Comparison of ENCODE assay signal across 25 cellular contexts in genomic region chr17:79651751-79652150, GRCh38. TPM values are rescaled to one million over a fixed set of nuclear protein-coding genes. Genes with fewer than 3 reads are reported as not detected.
DNase-seq lines count a peak whose midpoint lies in the region; ATAC-seq and TF ChIP-seq lines count a peak whose summit lies in the region.
"Had no signal": no experiment of that assay in that cellular context is flagged by ENCODE, and none has a peak within 500 bp of the region (broad histone marks: within the 10 kb centered on the region; RNA-seq: fewer than 3 reads in every experiment).

No MANE protein-coding gene starts in this region.

- no peak overlapping the region for H3K27ac ChIP-seq in SK-N-SH (ENCODE audit: low read depth in 2 of 2, low read length in 1 of 2)
- H3K27ac ChIP-seq: A549, BLaER1, GM23248, spleen had no signal

- H3K27me3 ChIP-seq in SK-N-SH (ENCODE audit: insufficient read depth) = peaks cover 14% of the 10 kb centered on the region; the same call in 1 of the 2 replicates

- H3K4me1 Mint-ChIP-seq in neural crest cell = peaks cover 9% of the 10 kb centered on the region
- H3K4me1 Mint-ChIP-seq: activated naive CD8-positive, alpha-beta T cell treated with anti-CD3 and anti-CD28 coated beads, Interleukin-2, amount 10 ng/mL, durations not matched to agents 7 days and 5 days; activated T-helper 17 cell treated with anti-CD3 and anti-CD28 coated beads, Interleukin-2, amount 50 U/mL, for 72 hours; mesothelial cell of epicardium had no signal

- H4K20me1 ChIP-seq in SK-N-SH (ENCODE audit: insufficient read depth) = no peaks in the 10 kb centered on the region
- H4K20me1 ChIP-seq: BLaER1 had no signal

- no peak overlapping the region for H3K4me3 ChIP-seq in SK-N-SH (ENCODE audit: low read depth in 2 of 2, low read length in 1 of 2)
- H3K4me3 ChIP-seq: A549, BLaER1, GM23248, spleen had no signal

- POLR2A ChIA-PET in SK-N-SH (lab: Yijun Ruan, JAX) = no interaction called here

- H3K36me3 Mint-ChIP-seq in neural crest cell (ENCODE audit: low read depth) = no peaks in the 10 kb centered on the region
- H3K36me3 Mint-ChIP-seq: activated naive CD8-positive, alpha-beta T cell treated with anti-CD3 and anti-CD28 coated beads, Interleukin-2, amount 10 ng/mL, durations not matched to agents 7 days and 5 days; mesothelial cell of epicardium had no signal

- no peak for ATAC-seq in SK-N-SH treated with all-trans-retinoic acid at 6 μM for 48 hours
- no peak for ATAC-seq in GM18517 (IDR thresholded peaks at IDR 0.05; ENCODE audit: unreplicated experiment)
- ATAC-seq: A549; activated T-helper 17 cell treated with anti-CD3 and anti-CD28 coated beads, Interleukin-2, amount 50 U/mL, for 72 hours; left colon had no signal

- H3K36me3 ChIP-seq in SK-N-SH (replicated peaks in 1 of 2; ENCODE audit: control insufficient read depth in 1 of 2, insufficient read depth in 2 of 2, low read length in 1 of 2) = no peaks in the 10 kb centered on the region
- H3K36me3 ChIP-seq: BLaER1, spleen had no signal

- no peaks in the 10 kb centered on the region; a peak in 1 of 4 replicates for H3K4me1 ChIP-seq in SK-N-SH (ENCODE audit: control insufficient read depth in 1 of 2, insufficient read depth in 2 of 2, low read depth in 1 of 2, low read length in 1 of 2)
- H3K4me1 ChIP-seq: A549, spleen had no signal

- TF ChIP-seq CTCF in SK-N-SH (IDR thresholded peaks at IDR 0.05) (no peak), neural crest cell (conservative IDR thresholded peaks at IDR 0.05) (no peak)

- H3K9ac ChIP-seq in SK-N-SH = no peak overlapping the region
- H3K9ac ChIP-seq: BLaER1, GM23248 had no signal

- no peaks in the 10 kb centered on the region for H3F3A ChIP-seq in SK-N-SH (replicated peaks; ENCODE audit: insufficient read depth)

- H3K4me3 Mint-ChIP-seq in neural crest cell = no peak overlapping the region
- H3K4me3 Mint-ChIP-seq: activated naive CD8-positive, alpha-beta T cell treated with anti-CD3 and anti-CD28 coated beads, Interleukin-2, amount 10 ng/mL, durations not matched to agents 7 days and 5 days; activated T-helper 17 cell treated with anti-CD3 and anti-CD28 coated beads, Interleukin-2, amount 50 U/mL, for 72 hours; mesothelial cell of epicardium had no signal

- H3K79me2 ChIP-seq in SK-N-SH (ENCODE audit: insufficient read depth) = no peaks in the 10 kb centered on the region

- H3K9me3 ChIP-seq in SK-N-SH = no peaks in the 10 kb centered on the region

- no peak for TF ChIP-seq RAD21 in SK-N-SH (IDR thresholded peaks at IDR 0.05; ENCODE audit: low read length)

- CTCF ChIA-PET in SK-N-SH (lab: Yijun Ruan, JAX) = interaction anchor here (3.6 kb wide), 1 partner anchor 39 kb away, joined by 13 read pairs; no protein-coding TSS in a partner anchor

- H3K9me3 Mint-ChIP-seq in neural crest cell = no peaks in the 10 kb centered on the region
- H3K9me3 Mint-ChIP-seq: activated naive CD8-positive, alpha-beta T cell treated with anti-CD3 and anti-CD28 coated beads, Interleukin-2, amount 10 ng/mL, durations not matched to agents 7 days and 5 days had no signal

- DNase-seq in SK-N-SH (peak; percentile 17), cerebellar cortex (ENCODE audit: low spot score) (peak; percentile 74), neural crest cell (ENCODE audit: low read depth, low spot score) (no peak), ureter (ENCODE audit: low spot score) (peak; percentile 42)
- no peak for DNase-seq in stimulated activated CD4-positive, alpha-beta T cell treated with anti-CD3 and anti-CD28 coated beads, Interleukin-2, amount 100 ng/mL, for 24 hours
- no peak for DNase-seq in activated CD4-positive, alpha-beta T cell treated with anti-CD3 and anti-CD28 coated beads for 48 hours
- DNase-seq: activated naive CD8-positive, alpha-beta T cell treated with anti-CD3 and anti-CD28 coated beads, Interleukin-2, amount 10 ng/mL, durations not matched to agents 7 days and 5 days; GM23248; KBM-7; left colon; NCI-H2029; NCI-H69; spleen; stimulated activated CD4-positive, alpha-beta T cell treated with anti-CD3 and anti-CD28 coated beads, Interleukin-4, amount 100 ng/mL, for 4 hours; SW 1271 had no signal

- 6% methylated on average over 4 of the region's 4 CpGs for WGBS in SK-N-SH (ENCODE audit: low lambda C conversion rate)

- peaks cover 16% of the 10 kb centered on the region for H3K27me3 Mint-ChIP-seq in neural crest cell (ENCODE audit: low read depth)

- no peak for TF ChIP-seq EP300 in SK-N-SH (IDR thresholded peaks at IDR 0.05; ENCODE audit: borderline replicate concordance in 1 of 2, low read depth in 1 of 2, low read length in 1 of 2)

- H3K27ac Mint-ChIP-seq in neural crest cell (ENCODE audit: unreplicated experiment) = peak overlapping the region; percentile 15
- H3K27ac Mint-ChIP-seq: activated naive CD8-positive, alpha-beta T cell treated with anti-CD3 and anti-CD28 coated beads, Interleukin-2, amount 10 ng/mL, durations not matched to agents 7 days and 5 days; activated T-helper 17 cell treated with anti-CD3 and anti-CD28 coated beads, Interleukin-2, amount 50 U/mL, for 72 hours; mesothelial cell of epicardium had no signal

- no peak overlapping the region for H3K4me2 ChIP-seq in SK-N-SH
- H3K4me2 ChIP-seq: A549 had no signal

- H3K9me2 ChIP-seq in SK-N-SH = no peaks in the 10 kb centered on the region

- H2AFZ ChIP-seq in SK-N-SH (ENCODE audit: low read depth) = no peak overlapping the region
- H2AFZ ChIP-seq: GM23248 had no signal

TF ChIP-seq in SK-N-SH, 30 proteins besides CTCF, POLR2A, EP300 and RAD21:
- no peak for TF ChIP-seq GABPA (IDR thresholded peaks at IDR 0.05; ENCODE audit: low read depth)
- no peak for TF ChIP-seq ELF1 (IDR thresholded peaks at IDR 0.05)
- no peak for TF ChIP-seq REST (IDR thresholded peaks at IDR 0.05; ENCODE audit: low read depth, low read length)

TF ChIP-seq in SK-N-SH treated with all-trans-retinoic acid at 6 μM for 48 hours, 23 proteins besides CTCF, POLR2A, EP300 and RAD21:
- TF ChIP-seq BACH2 (CRISPR knock-in tag; IDR thresholded peaks at IDR 0.05; ENCODE audit: borderline replicate concordance) (no peak), PPARA (CRISPR knock-in tag; IDR thresholded peaks at IDR 0.05; ENCODE audit: borderline replicate concordance) (no peak), ARNTL (CRISPR knock-in tag; IDR thresholded peaks at IDR 0.05; ENCODE audit: borderline replicate concordance, low read depth) (no peak), TOX (CRISPR knock-in tag; IDR thresholded peaks at IDR 0.05; ENCODE audit: borderline replicate concordance) (no peak), TCF4 (CRISPR knock-in tag; IDR thresholded peaks at IDR 0.05; ENCODE audit: borderline replicate concordance) (no peak), GLIS3 (CRISPR knock-in tag; IDR thresholded peaks at IDR 0.05) (no peak), ZNF70 (CRISPR knock-in tag; IDR thresholded peaks at IDR 0.05) (no peak), ZNF565 (CRISPR knock-in tag; conservative IDR thresholded peaks at IDR 0.05; ENCODE audit: low read depth) (no peak), OSR1 (CRISPR knock-in tag; IDR thresholded peaks at IDR 0.05) (no peak), ZNF8 (CRISPR knock-in tag; IDR thresholded peaks at IDR 0.05) (no peak)
- TF ChIP-seq, protein P1, sequence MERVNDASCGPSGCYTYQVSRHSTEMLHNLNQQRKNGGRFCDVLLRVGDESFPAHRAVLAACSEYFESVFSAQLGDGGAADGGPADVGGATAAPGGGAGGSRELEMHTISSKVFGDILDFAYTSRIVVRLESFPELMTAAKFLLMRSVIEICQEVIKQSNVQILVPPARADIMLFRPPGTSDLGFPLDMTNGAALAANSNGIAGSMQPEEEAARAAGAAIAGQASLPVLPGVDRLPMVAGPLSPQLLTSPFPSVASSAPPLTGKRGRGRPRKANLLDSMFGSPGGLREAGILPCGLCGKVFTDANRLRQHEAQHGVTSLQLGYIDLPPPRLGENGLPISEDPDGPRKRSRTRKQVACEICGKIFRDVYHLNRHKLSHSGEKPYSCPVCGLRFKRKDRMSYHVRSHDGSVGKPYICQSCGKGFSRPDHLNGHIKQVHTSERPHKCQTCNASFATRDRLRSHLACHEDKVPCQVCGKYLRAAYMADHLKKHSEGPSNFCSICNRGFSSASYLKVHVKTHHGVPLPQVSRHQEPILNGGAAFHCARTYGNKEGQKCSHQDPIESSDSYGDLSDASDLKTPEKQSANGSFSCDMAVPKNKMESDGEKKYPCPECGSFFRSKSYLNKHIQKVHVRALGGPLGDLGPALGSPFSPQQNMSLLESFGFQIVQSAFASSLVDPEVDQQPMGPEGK (CRISPR knock-in tag; IDR thresholded peaks at IDR 0.05; ENCODE audit: borderline replicate concordance) = no peak
- TF ChIP-seq, protein P2, sequence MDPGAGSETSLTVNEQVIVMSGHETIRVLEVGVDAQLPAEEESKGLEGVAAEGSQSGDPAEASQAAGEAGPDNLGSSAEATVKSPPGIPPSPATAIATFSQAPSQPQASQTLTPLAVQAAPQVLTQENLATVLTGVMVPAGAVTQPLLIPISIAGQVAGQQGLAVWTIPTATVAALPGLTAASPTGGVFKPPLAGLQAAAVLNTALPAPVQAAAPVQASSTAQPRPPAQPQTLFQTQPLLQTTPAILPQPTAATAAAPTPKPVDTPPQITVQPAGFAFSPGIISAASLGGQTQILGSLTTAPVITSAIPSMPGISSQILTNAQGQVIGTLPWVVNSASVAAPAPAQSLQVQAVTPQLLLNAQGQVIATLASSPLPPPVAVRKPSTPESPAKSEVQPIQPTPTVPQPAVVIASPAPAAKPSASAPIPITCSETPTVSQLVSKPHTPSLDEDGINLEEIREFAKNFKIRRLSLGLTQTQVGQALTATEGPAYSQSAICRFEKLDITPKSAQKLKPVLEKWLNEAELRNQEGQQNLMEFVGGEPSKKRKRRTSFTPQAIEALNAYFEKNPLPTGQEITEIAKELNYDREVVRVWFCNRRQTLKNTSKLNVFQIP (CRISPR knock-in tag; IDR thresholded peaks at IDR 0.05; ENCODE audit: borderline replicate concordance, low read depth) = no peak
- TF ChIP-seq, protein P3, sequence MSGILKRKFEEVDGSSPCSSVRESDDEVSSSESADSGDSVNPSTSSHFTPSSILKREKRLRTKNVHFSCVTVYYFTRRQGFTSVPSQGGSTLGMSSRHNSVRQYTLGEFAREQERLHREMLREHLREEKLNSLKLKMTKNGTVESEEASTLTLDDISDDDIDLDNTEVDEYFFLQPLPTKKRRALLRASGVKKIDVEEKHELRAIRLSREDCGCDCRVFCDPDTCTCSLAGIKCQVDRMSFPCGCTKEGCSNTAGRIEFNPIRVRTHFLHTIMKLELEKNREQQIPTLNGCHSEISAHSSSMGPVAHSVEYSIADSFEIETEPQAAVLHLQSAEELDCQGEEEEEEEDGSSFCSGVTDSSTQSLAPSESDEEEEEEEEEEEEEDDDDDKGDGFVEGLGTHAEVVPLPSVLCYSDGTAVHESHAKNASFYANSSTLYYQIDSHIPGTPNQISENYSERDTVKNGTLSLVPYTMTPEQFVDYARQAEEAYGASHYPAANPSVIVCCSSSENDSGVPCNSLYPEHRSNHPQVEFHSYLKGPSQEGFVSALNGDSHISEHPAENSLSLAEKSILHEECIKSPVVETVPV (CRISPR knock-in tag; IDR thresholded peaks at IDR 0.05) = no peak

RNA-seq across cellular contexts. Expression of gene RBFOX3, which starts 40.9 kb away (rescaled TPM):
- not detected in 2 replicates for polyA plus RNA-seq in SK-N-SH (2012; rRNA removed)
- polyA plus RNA-seq in SK-N-SH (2012; cell fraction: cytosol; rRNA removed) = 0.04 TPM in 1 of 2 replicates, not detected in the other
- 0.04 and 0.12 TPM in 2 replicates for polyA plus RNA-seq in SK-N-SH (2012; cell fraction: nucleus; rRNA removed)
- total RNA-seq in neural crest cell (0.19 and 0.50 TPM in 2 replicates), ureter (2.4 TPM)
- total RNA-seq: activated naive CD8-positive, alpha-beta T cell treated with anti-CD3 and anti-CD28 coated beads, Interleukin-2, amount 10 ng/mL, durations not matched to agents 7 days and 5 days; activated T-helper 17 cell treated with anti-CD3 and anti-CD28 coated beads, Interleukin-2, amount 50 U/mL, for 72 hours; fibroblast of lung; glomerular endothelial cell; GM23248; OCI-LY7; pulmonary artery endothelial cell had no signal
- polyA plus RNA-seq: fibroblast of lung, GM23248 had no signal

Comparison
In these comparisons a context has a peak if more than half of its experiments do, and no peak if none do; other contexts are left out.
1. DNase-seq: peak in SK-N-SH (single experiment), cerebellar cortex (single experiment) and ureter (single experiment); none in neural crest cell (single experiment), stimulated activated CD4-positive, alpha-beta T cell treated with anti-CD3 and anti-CD28 coated beads, Interleukin-2, amount 100 ng/mL, for 24 hours (0 of 2) and activated CD4-positive, alpha-beta T cell treated with anti-CD3 and anti-CD28 coated beads for 48 hours (single experiment).